9 cellular contexts compared by ENCODE assay signal in the genomic region with DNA sequence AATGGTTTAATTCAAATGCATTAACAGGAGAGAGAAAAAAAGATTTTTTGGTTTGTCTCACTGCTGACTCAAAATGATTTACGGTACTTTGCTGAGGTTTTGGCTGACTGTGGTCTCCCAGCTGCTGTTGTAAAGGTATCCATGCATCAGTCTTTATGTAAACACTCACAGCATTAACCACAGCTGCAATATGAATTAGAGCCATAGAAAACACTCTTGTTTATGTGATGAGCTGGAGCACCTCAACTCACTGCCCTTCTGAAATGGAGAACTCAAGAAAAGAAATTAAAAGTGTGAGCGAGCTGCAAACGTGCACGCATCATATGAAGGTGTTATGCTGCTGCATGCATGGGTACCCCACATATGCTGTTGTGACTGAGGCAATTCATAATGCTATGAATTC.
DNase-seq lines count a peak whose midpoint lies in the region; ATAC-seq and TF ChIP-seq lines count a peak whose summit lies in the region.
"Had no signal": no experiment of that assay in that cellular context is flagged by ENCODE, and none has a peak within 500 bp of the region (broad histone marks: within the 10 kb centered on the region; RNA-seq: fewer than 3 reads in every experiment).

No MANE protein-coding gene starts in this region.

- no peaks in the 10 kb centered on the region for H3K9me3 ChIP-seq in CD8-positive, alpha-beta T cell (ENCODE audit: low read length)

- no peaks in the 10 kb centered on the region for H3K36me3 ChIP-seq in CD8-positive, alpha-beta T cell (ENCODE audit: insufficient read depth, low read length)

- H3K9me3 Mint-ChIP-seq in CD8-positive, alpha-beta T cell: no peaks in the 10 kb centered on the region

- ATAC-seq in GM21526 (IDR thresholded peaks at IDR 0.05; ENCODE audit: low FRiP score, unreplicated experiment) (peak; percentile 48), HG03520 (IDR thresholded peaks at IDR 0.05; ENCODE audit: unreplicated experiment) (peak; percentile 76), Right ventricle myocardium superior (ENCODE audit: poor library complexity) (no peak)
- ATAC-seq in CD8-positive, alpha-beta T cell: no peak

- TF ChIP-seq CTCF in GM10266 (IDR thresholded peaks at IDR 0.05; ENCODE audit: control insufficient read depth, insufficient read depth, low read depth, missing control alignments) (no peak), choroid plexus epithelial cell (conservative IDR thresholded peaks at IDR 0.05; ENCODE audit: low read depth, low read length) (no peak)
- no peak for TF ChIP-seq CTCF in CD8-positive, alpha-beta T cell (IDR thresholded peaks at IDR 0.05)

- H3K4me3 Mint-ChIP-seq in CD8-positive, alpha-beta T cell: no peak overlapping the region

- H3K27me3 Mint-ChIP-seq in CD8-positive, alpha-beta T cell (ENCODE audit: low read depth): no peaks in the 10 kb centered on the region

- no peak overlapping the region for H3K27ac Mint-ChIP-seq in CD8-positive, alpha-beta T cell

- no peaks in the 10 kb centered on the region for H3K36me3 Mint-ChIP-seq in CD8-positive, alpha-beta T cell

- no peaks in the 10 kb centered on the region for H3K4me1 ChIP-seq in CD8-positive, alpha-beta T cell (ENCODE audit: insufficient read depth, low read length)

- intact Hi-C loops in CD8-positive, alpha-beta T cell (cut with DNase I, micrococcal nuclease): no loop called here
- intact Hi-C loops in Right ventricle myocardium superior (cut with DNase I): no loop called here

- no peak overlapping the region for H3K27ac ChIP-seq in CD8-positive, alpha-beta T cell (ENCODE audit: low read depth, low read length)

- POLR2A ChIA-PET in CD8-positive, alpha-beta T cell (lab: Charles Lee): no interaction called here

- H3K4me1 Mint-ChIP-seq in CD8-positive, alpha-beta T cell (ENCODE audit: low read depth): no peaks in the 10 kb centered on the region

- H3K4me3 ChIP-seq in choroid plexus epithelial cell (ENCODE audit: low read depth, low read length): no peak overlapping the region
- no peak overlapping the region for H3K4me3 ChIP-seq in CD8-positive, alpha-beta T cell (ENCODE audit: low read depth, low read length)

- DNase-seq in GM10266 (ENCODE audit: extremely low spot score) (peak; percentile 38), choroid plexus epithelial cell (ENCODE audit: low read depth) (peak; percentile 86), middle frontal gyrus (ENCODE audit: extremely low spot score, low spot score) (no peak), NCI-H748 (lab: John Stamatoyannopoulos, UW; ENCODE audit: unreplicated experiment) (no peak), Right ventricle myocardium superior (no peak)
- DNase-seq in CD8-positive, alpha-beta T cell: no peak
- DNase-seq: activated T-cell treated with anti-CD3 and anti-CD28 coated beads, Interleukin-2, amount 50 U/mL, for 1 hour had no signal

- CTCF ChIA-PET in CD8-positive, alpha-beta T cell (lab: Charles Lee): no interaction called here

- no peaks in the 10 kb centered on the region for H3K27me3 ChIP-seq in CD8-positive, alpha-beta T cell (ENCODE audit: insufficient read depth, low read length)

Comparison
In these comparisons a context has a peak if more than half of its experiments do, and no peak if none do; other contexts are left out.
1. DNase-seq: peak in GM10266 (single experiment) and choroid plexus epithelial cell (single experiment); none in CD8-positive, alpha-beta T cell (0 of 7), middle frontal gyrus (single experiment), NCI-H748 (single experiment) and Right ventricle myocardium superior (single experiment).
2. ATAC-seq: peak in GM21526 (single experiment) and HG03520 (single experiment); none in CD8-positive, alpha-beta T cell (single experiment) and Right ventricle myocardium superior (single experiment).